Comparison of ENCODE assay signal across 9 cellular contexts in genomic region chr16:27245276-27246231, GRCh38. TPM values are rescaled to one million over a fixed set of nuclear protein-coding genes. Genes with fewer than 3 reads are reported as not detected.
DNase-seq lines count a peak whose midpoint lies in the region; ATAC-seq and TF ChIP-seq lines count a peak whose summit lies in the region.
"Had no signal": no experiment of that assay in that cellular context is flagged by ENCODE, and none has a peak within 500 bp of the region (broad histone marks: within the 10 kb centered on the region; RNA-seq: fewer than 3 reads in every experiment).

No MANE protein-coding gene starts in this region.

- TF ChIP-seq POLR2A in gastroesophageal sphincter (IDR thresholded peaks at IDR 0.05) (no peak), gastrocnemius medialis (IDR thresholded peaks at IDR 0.05) (no peak)

- no peaks in the 10 kb centered on the region for H3K27me3 ChIP-seq in gastroesophageal sphincter
- H3K27me3 ChIP-seq in gastrocnemius medialis, result no peaks in the 10 kb centered on the region

- 38 to 43% methylated on average over 14 to 16 of the region's 20 CpGs for WGBS in gastroesophageal sphincter (ENCODE audit: low coverage in 1 of 2), 2 donors

- H3K4me1 ChIP-seq in gastroesophageal sphincter (peaks cover 0 to 76% (median 20%) of the 10 kb centered on the region in 3 donors), gastrocnemius medialis (peaks cover 31 to 39% of the 10 kb centered on the region in 2 donors)

- no peak for TF ChIP-seq EP300 in gastroesophageal sphincter (IDR thresholded peaks at IDR 0.05)

- in situ Hi-C loops in G401 (cut with HindIII; ENCODE audit: low sequenced_read_pairs), result no loop called here
- in situ Hi-C loops in gastrocnemius medialis (cut with MboI; ENCODE audit: low sequenced_read_pairs in 4 of 4), result loop anchor here in 1 of 4 donors (25.0 kb wide), 1 partner anchor 117 kb away; no protein-coding TSS in a partner anchor

- H3K4me3 ChIP-seq in gastroesophageal sphincter, result no peak overlapping the region
- H3K4me3 ChIP-seq in gastrocnemius medialis, result no peak overlapping the region

- TF ChIP-seq CTCF in gastroesophageal sphincter (IDR thresholded peaks at IDR 0.05) (no peak), gastrocnemius medialis (IDR thresholded peaks at IDR 0.05 in 4 of 5, conservative IDR thresholded peaks at IDR 0.05 in 1 of 5) (no peak)

- H3K9me3 ChIP-seq in gastroesophageal sphincter, result no peaks in the 10 kb centered on the region
- no peaks in the 10 kb centered on the region for H3K9me3 ChIP-seq in gastrocnemius medialis

- H3K36me3 ChIP-seq in gastroesophageal sphincter, result no peaks in the 10 kb centered on the region
- no peaks in the 10 kb centered on the region for H3K36me3 ChIP-seq in gastrocnemius medialis

- ATAC-seq in gastroesophageal sphincter, result peak; percentile 86
- ATAC-seq in gastrocnemius medialis, result peak; percentile 82 to 93
- no peak for ATAC-seq in GM21576 (IDR thresholded peaks at IDR 0.05; ENCODE audit: unreplicated experiment)

- intact Hi-C loops in gastrocnemius medialis (cut with DNase I; ENCODE audit: low total_unique reads), result no loop called here

- H3K27ac ChIP-seq in gastroesophageal sphincter, result peak overlapping the region; percentile 21 to 85 (median 82)
- H3K27ac ChIP-seq in gastrocnemius medialis, result peak overlapping the region; percentile 27 to 67 (median 62)
- H3K27ac ChIP-seq: VCaP had no signal

- peak; percentile 88 for DNase-seq in G401 (ENCODE audit: low spot score)
- peak; percentile 16 for DNase-seq in activated T-cell treated with anti-CD3 and anti-CD28 coated beads, Interleukin-2, amount 50 U/mL, for 1 hour
- DNase-seq in gastrocnemius medialis, result no peak
- no peak for DNase-seq in NK-92 treated with Interleukin-12 subunit alpha and Interleukin-12 subunit beta, amount 100 ng/mL, for 24 hours (lab: John Stamatoyannopoulos, UW)
- no peak for DNase-seq in CD1c-positive myeloid dendritic cell (ENCODE audit: extremely low spot score)
- DNase-seq in MV-4-11 (lab: John Stamatoyannopoulos, UW), result no peak

RNA-seq across cellular contexts. Expression of gene NSMCE1, which starts 23.0 kb away (rescaled TPM):
- 16.1 and 32.5 TPM in 2 replicates for total RNA-seq in G401 (2014; rRNA removed; shearing (Covaris generic))
- total RNA-seq in gastroesophageal sphincter (10 to 100 TPM; 48.4 to 66.0 (median 63.3) TPM), gastrocnemius medialis (10 to 100 TPM; 20.2 to 29.1 (median 22.0) TPM)

RNA-seq across cellular contexts. Expression of gene KDM8, which starts 42.2 kb away (rescaled TPM):
- 7.4 and 11.5 TPM in 2 replicates for total RNA-seq in G401 (2014; rRNA removed; shearing (Covaris generic))
- 10 to 100 TPM in 1 of 4 donors, 1 to 10 TPM in 3; 1.9 to 12.0 (median 4.0) TPM for total RNA-seq in gastroesophageal sphincter
- total RNA-seq in gastrocnemius medialis, result 1 to 10 TPM; 3.2 to 6.3 (median 5.1) TPM

Comparison
In these comparisons a context has a peak if more than half of its experiments do, and no peak if none do; other contexts are left out.
1. DNase-seq: peak in G401 (single experiment) and activated T-cell treated with anti-CD3 and anti-CD28 coated beads, Interleukin-2, amount 50 U/mL, for 1 hour (single experiment); none in gastrocnemius medialis (0 of 2), NK-92 treated with Interleukin-12 subunit alpha and Interleukin-12 subunit beta, amount 100 ng/mL, for 24 hours (single experiment), CD1c-positive myeloid dendritic cell (single experiment) and MV-4-11 (single experiment).